In genomic region chr20:13898012-13898612, GRCh38 we compare ENCODE assay signal across 11 cellular contexts.
A peak's percentile ranks its signal among the peaks of the same experiment; 100 is the strongest.
DNase-seq lines count a peak whose midpoint lies in the region; ATAC-seq and TF ChIP-seq lines count a peak whose summit lies in the region.
"Had no signal": no experiment of that assay in that cellular context is flagged by ENCODE, and none has a peak within 500 bp of the region (broad histone marks: within the 10 kb centered on the region; RNA-seq: fewer than 3 reads in every experiment).

No MANE protein-coding gene starts in this region.

- TF ChIP-seq POLR2A in uterus (IDR thresholded peaks at IDR 0.05): no peak

- peak; percentile 46 to 48 for TF ChIP-seq RAD21 in liver (IDR thresholded peaks at IDR 0.05)

- no peak overlapping the region for H3K9ac ChIP-seq in liver (ENCODE audit: low read depth in 1 of 2, low read length in 2 of 2)

- no peaks in the 10 kb centered on the region for H3K4me1 ChIP-seq in RWPE2 (ENCODE audit: insufficient read depth, poor library complexity, severe bottlenecking)
- H3K4me1 ChIP-seq in liver (ENCODE audit: control insufficient read depth in 4 of 4, insufficient read depth in 4 of 4, low read length in 3 of 4): no peaks in the 10 kb centered on the region
- no peaks in the 10 kb centered on the region for H3K4me1 ChIP-seq in uterus
- H3K4me1 ChIP-seq: sigmoid colon had no signal

- WGBS in liver: 96% methylated on average over 2 of the region's 2 CpGs

- H3K9me3 ChIP-seq in RWPE2 (ENCODE audit: severe bottlenecking) (no peaks in the 10 kb centered on the region), liver (ENCODE audit: control insufficient read depth in 4 of 4, low read length in 3 of 4) (no peaks in the 10 kb centered on the region), uterus (no peaks in the 10 kb centered on the region)
- H3K9me3 ChIP-seq: sigmoid colon had no signal

- ATAC-seq in HG03565 (IDR thresholded peaks at IDR 0.05; ENCODE audit: unreplicated experiment) (peak; percentile 40), RWPE2 (ENCODE audit: low read depth) (peak; percentile 66; the same call in 2 of the 3 replicates), HG03135 (IDR thresholded peaks at IDR 0.05; ENCODE audit: unreplicated experiment) (no peak), HG03196 (IDR thresholded peaks at IDR 0.05; ENCODE audit: unreplicated experiment) (no peak)

- no peak overlapping the region for H3K4me3 ChIP-seq in RWPE2 (ENCODE audit: severe bottlenecking)
- no peak overlapping the region for H3K4me3 ChIP-seq in liver (ENCODE audit: low read depth in 1 of 3, low read length in 3 of 3)
- no peak overlapping the region for H3K4me3 ChIP-seq in uterus
- H3K4me3 ChIP-seq: sigmoid colon had no signal

- DNase-seq in GM03348 (ENCODE audit: low spot score): peak; percentile 48
- no peak for DNase-seq in RWPE2 (ENCODE audit: low spot score)
- DNase-seq in uterus: no peak
- DNase-seq: activated B cell treated with CpG ODN at 0.5 μM for 24 hours, NCI-H748 treated with DMSO at 0.1 percent for 48 hours, sigmoid colon had no signal

- no peaks in the 10 kb centered on the region for H3K36me3 ChIP-seq in RWPE2 (ENCODE audit: low read depth)
- no peaks in the 10 kb centered on the region for H3K36me3 ChIP-seq in liver (ENCODE audit: control insufficient read depth in 4 of 4, insufficient read depth in 3 of 4, low read depth in 1 of 4, low read length in 3 of 4)
- H3K36me3 ChIP-seq in uterus: no peaks in the 10 kb centered on the region
- H3K36me3 ChIP-seq: sigmoid colon had no signal

- H3K27me3 ChIP-seq in RWPE2 (ENCODE audit: insufficient read depth, poor library complexity, severe bottlenecking): no peaks in the 10 kb centered on the region
- no peaks in the 10 kb centered on the region for H3K27me3 ChIP-seq in liver (ENCODE audit: control insufficient read depth in 4 of 4, insufficient read depth in 4 of 4, low read length in 3 of 4)
- H3K27me3 ChIP-seq in uterus: no peaks in the 10 kb centered on the region
- H3K27me3 ChIP-seq: sigmoid colon had no signal

- intact Hi-C loops in uterus (cut with DNase I; ENCODE audit: low total_unique reads): no loop called here

- peak; percentile 23 for TF ChIP-seq CTCF in RWPE2 (IDR thresholded peaks at IDR 0.05; ENCODE audit: poor library complexity, severe bottlenecking)
- TF ChIP-seq CTCF in liver (IDR thresholded peaks at IDR 0.05; ENCODE audit: low read depth, low read length, missing input control): no peak
- no peak for TF ChIP-seq CTCF in uterus (IDR thresholded peaks at IDR 0.05)

- no peak overlapping the region for H3K27ac ChIP-seq in RWPE2 (ENCODE audit: poor library complexity, severe bottlenecking)
- H3K27ac ChIP-seq in liver (ENCODE audit: low read depth in 1 of 2, low read length in 2 of 2): no peak overlapping the region
- no peak overlapping the region for H3K27ac ChIP-seq in uterus
- H3K27ac ChIP-seq: epithelial cell of prostate, sigmoid colon had no signal

TF ChIP-seq in liver, 16 proteins besides CTCF, POLR2A, EP300 and RAD21:
- no peak for TF ChIP-seq MAX (IDR thresholded peaks at IDR 0.05)
- no peak for TF ChIP-seq SP1 (IDR thresholded peaks at IDR 0.05)
- TF ChIP-seq TAF1 (conservative IDR thresholded peaks at IDR 0.05): no peak
- TF ChIP-seq YY1 (IDR thresholded peaks at IDR 0.05): no peak
- no peak for TF ChIP-seq FOXA1 (IDR thresholded peaks at IDR 0.05)
- TF ChIP-seq EGR1 (IDR thresholded peaks at IDR 0.05; ENCODE audit: low read depth in 2 of 2): no peak
- TF ChIP-seq ATF3 (IDR thresholded peaks at IDR 0.05): no peak
- no peak for TF ChIP-seq REST (IDR thresholded peaks at IDR 0.05)
- TF ChIP-seq RXRA (IDR thresholded peaks at IDR 0.05): no peak
- TF ChIP-seq GABPA (IDR thresholded peaks at IDR 0.05 in 1 of 2, conservative IDR thresholded peaks at IDR 0.05 in 1 of 2): no peak
- no peak for TF ChIP-seq HNF4A (conservative IDR thresholded peaks at IDR 0.05)
- no peak for TF ChIP-seq JUND (IDR thresholded peaks at IDR 0.05)
- no peak for TF ChIP-seq ZBTB33 (IDR thresholded peaks at IDR 0.05)
- no peak for TF ChIP-seq FOXA2 (IDR thresholded peaks at IDR 0.05)
- TF ChIP-seq HNF4G (IDR thresholded peaks at IDR 0.05): no peak
- no peak for TF ChIP-seq NR2F2 (IDR thresholded peaks at IDR 0.05)
TF ChIP-seq in liver: peak in this region for 0.

Comparison
In these comparisons a context has a peak if more than half of its experiments do, and no peak if none do; other contexts are left out.
1. ATAC-seq: peak in HG03565 (single experiment) and RWPE2 (single experiment); none in HG03135 (single experiment) and HG03196 (single experiment).